Comparison of ENCODE assay signal across 23 cellular contexts in the genomic region with DNA sequence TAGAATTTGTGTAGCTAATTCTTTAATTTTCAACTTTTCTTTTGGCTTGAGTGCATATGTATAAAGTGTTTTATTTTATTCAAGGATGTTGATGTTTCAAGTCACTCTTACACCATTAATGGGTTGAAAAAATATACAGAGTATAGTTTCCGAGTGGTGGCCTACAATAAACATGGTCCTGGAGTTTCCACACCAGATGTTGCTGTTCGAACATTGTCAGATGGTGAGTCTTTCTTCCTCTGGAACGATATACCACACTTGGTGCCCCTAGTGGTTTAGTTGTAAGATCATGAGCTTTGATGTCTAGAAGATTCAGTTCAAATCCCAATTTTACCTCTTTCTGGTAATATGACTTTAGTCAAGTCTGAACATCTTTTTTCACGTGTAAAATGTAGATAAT.
"Had no signal": no experiment of that assay in that cellular context is flagged by ENCODE, and none has a peak within 500 bp of the region (broad histone marks: within the 10 kb centered on the region; RNA-seq: fewer than 3 reads in every experiment).

No MANE protein-coding gene starts in this region.

- H3K27ac Mint-ChIP-seq: activated CD4-positive, alpha-beta T cell treated with anti-CD3 and anti-CD28 coated beads, Interleukin-2, amount 10 ng/mL, durations not matched to agents 24 days and 14 days; activated CD8-positive, alpha-beta T cell treated with anti-CD3 and anti-CD28 coated beads for 36 hours; activated naive CD4-positive, alpha-beta T cell treated with anti-CD3 and anti-CD28 coated beads, Interleukin-2, amount 50 U/mL, for 24 hours; activated T-helper 1 cell treated with anti-CD3 and anti-CD28 coated beads, Interleukin-12 subunit alpha, Interleukin-12 subunit beta, Interleukin-2, Interleukin-4 antibody, amounts not matched to agents 30 ng/mL and 10 ng/mL and 1 ng/mL, durations not matched to agents 14 hours and 24 hours and 36 hours; dendritic cell treated with granulocyte-macrophage colony-stimulating factor and Interleukin-4, amounts not matched to agents 40 ng/mL and 50 ng/mL, for 4 days; mesothelial cell of epicardium; naive thymus-derived CD8-positive, alpha-beta T cell; T-helper 17 cell had no signal

- H3K4me1 Mint-ChIP-seq: activated naive CD4-positive, alpha-beta T cell treated with anti-CD3 and anti-CD28 coated beads, Interleukin-2, amount 50 U/mL, for 24 hours; mesothelial cell of epicardium; naive thymus-derived CD8-positive, alpha-beta T cell; T-helper 17 cell had no signal

- H3K36me3 ChIP-seq: prostate gland, spleen had no signal

- DNase-seq: activated CD4-positive, alpha-beta T cell treated with anti-CD3 and anti-CD28 coated beads, Interleukin-2, amount 10 ng/mL, durations not matched to agents 24 days and 14 days; activated CD8-positive, alpha-beta T cell treated with anti-CD3 and anti-CD28 coated beads for 36 hours; activated gamma-delta T cell treated with Interleukin-2 at 50 U/mL for 16 hours; anterior cingulate cortex; body of pancreas; effector CD8-positive, alpha-beta T cell; hippocampal formation; left ventricle myocardium inferior; naive thymus-derived CD8-positive, alpha-beta T cell; spleen; stimulated activated CD4-positive, alpha-beta T cell treated with anti-CD3 and anti-CD28 coated beads, Interleukin-4, amount 100 ng/mL, for 1 hour; stimulated activated naive CD4-positive, alpha-beta T cell treated with Interleukin-2 at 50 U/mL for 16 hours; T-helper 17 cell; upper lobe of left lung had no signal

- H3K9me3 ChIP-seq: body of pancreas, left ventricle myocardium inferior, prostate gland, spleen, thoracic aorta, upper lobe of left lung had no signal

- H3K27ac ChIP-seq: body of pancreas, cardiac muscle cell, left ventricle myocardium inferior, prostate gland, spleen, thoracic aorta, upper lobe of left lung had no signal

- H3K4me3 ChIP-seq: body of pancreas, cardiac muscle cell, left ventricle myocardium inferior, prostate gland, spleen, thoracic aorta, upper lobe of left lung had no signal

- H3K27me3 Mint-ChIP-seq: activated CD8-positive, alpha-beta T cell treated with anti-CD3 and anti-CD28 coated beads for 36 hours; activated naive CD4-positive, alpha-beta T cell treated with anti-CD3 and anti-CD28 coated beads, Interleukin-2, amount 50 U/mL, for 24 hours; naive thymus-derived CD8-positive, alpha-beta T cell; T-helper 17 cell had no signal

- H3K27me3 ChIP-seq: body of pancreas, cardiac muscle cell, spleen, upper lobe of left lung had no signal

- ATAC-seq: activated CD4-positive, CD25-positive, alpha-beta regulatory T cell treated with anti-CD3 and anti-CD28 coated beads, Interleukin-2, amount 50 U/mL, for 24 hours; activated CD8-positive, alpha-beta T cell treated with anti-CD3 and anti-CD28 coated beads for 36 hours; body of pancreas; esophagus mucosa; naive thymus-derived CD8-positive, alpha-beta T cell; T-helper 17 cell had no signal

- H3K4me3 Mint-ChIP-seq: activated CD4-positive, alpha-beta T cell treated with anti-CD3 and anti-CD28 coated beads, Interleukin-2, amount 10 ng/mL, durations not matched to agents 24 days and 14 days; activated CD8-positive, alpha-beta T cell treated with anti-CD3 and anti-CD28 coated beads for 36 hours; activated naive CD4-positive, alpha-beta T cell treated with anti-CD3 and anti-CD28 coated beads, Interleukin-2, amount 50 U/mL, for 24 hours; activated T-helper 1 cell treated with anti-CD3 and anti-CD28 coated beads, Interleukin-12 subunit alpha, Interleukin-12 subunit beta, Interleukin-2, Interleukin-4 antibody, amounts not matched to agents 30 ng/mL and 10 ng/mL and 1 ng/mL, durations not matched to agents 14 hours and 24 hours and 36 hours; dendritic cell treated with granulocyte-macrophage colony-stimulating factor and Interleukin-4, amounts not matched to agents 40 ng/mL and 50 ng/mL, for 4 days; mesothelial cell of epicardium; naive thymus-derived CD8-positive, alpha-beta T cell; T-helper 17 cell had no signal

- H3K4me1 ChIP-seq: body of pancreas, left ventricle myocardium inferior, prostate gland, spleen, upper lobe of left lung had no signal

- H3K9me3 Mint-ChIP-seq: activated CD4-positive, alpha-beta T cell treated with anti-CD3 and anti-CD28 coated beads, Interleukin-2, amount 10 ng/mL, durations not matched to agents 24 days and 14 days; activated CD8-positive, alpha-beta T cell treated with anti-CD3 and anti-CD28 coated beads for 36 hours; activated naive CD4-positive, alpha-beta T cell treated with anti-CD3 and anti-CD28 coated beads, Interleukin-2, amount 50 U/mL, for 24 hours; activated T-helper 1 cell treated with anti-CD3 and anti-CD28 coated beads, Interleukin-12 subunit alpha, Interleukin-12 subunit beta, Interleukin-2, Interleukin-4 antibody, amounts not matched to agents 30 ng/mL and 10 ng/mL and 1 ng/mL, durations not matched to agents 14 hours and 24 hours and 36 hours; dendritic cell treated with granulocyte-macrophage colony-stimulating factor and Interleukin-4, amounts not matched to agents 40 ng/mL and 50 ng/mL, for 4 days; mesothelial cell of epicardium; naive thymus-derived CD8-positive, alpha-beta T cell had no signal
